8 cellular contexts compared by ENCODE assay signal in the genomic region with DNA sequence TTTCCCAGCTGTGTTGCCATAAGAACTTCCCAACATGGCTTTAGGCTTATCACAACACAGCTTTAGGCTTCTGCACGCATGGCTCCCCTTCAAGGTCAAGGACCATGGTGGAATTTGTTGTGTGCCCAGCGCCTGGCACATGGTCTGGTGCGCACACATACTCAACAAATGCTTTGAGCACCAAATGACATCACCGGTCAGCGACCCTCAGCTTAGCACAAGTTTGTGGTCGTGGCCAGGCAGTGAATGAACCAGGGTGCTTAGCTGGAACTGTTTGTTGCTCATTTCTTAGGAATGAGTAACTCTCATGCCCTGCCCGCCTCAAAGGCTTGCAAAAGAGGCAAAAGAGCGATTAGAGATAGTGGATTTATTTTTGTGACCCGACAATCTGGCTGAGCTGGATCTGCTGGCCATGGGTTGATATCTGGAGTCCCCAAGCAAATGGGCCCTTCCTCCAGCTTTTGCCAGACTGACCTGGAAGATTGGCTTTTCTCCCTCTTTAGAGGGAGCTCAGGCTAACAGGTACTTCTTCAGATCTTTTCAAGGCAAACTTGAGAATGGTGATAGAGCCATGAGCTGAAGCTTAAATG. TPM values are rescaled to one million over a fixed set of nuclear protein-coding genes. Genes with fewer than 3 reads are reported as not detected.
A peak's percentile ranks its signal among the peaks of the same experiment; 100 is the strongest.
DNase-seq lines count a peak whose midpoint lies in the region; ATAC-seq and TF ChIP-seq lines count a peak whose summit lies in the region.

No MANE protein-coding gene starts in this region.

- DNase-seq in EL (peak; percentile 99), SJCRH30 (peak; percentile 15 to 32), fibroblast of mammary gland (ENCODE audit: low read depth) (peak; percentile 90), renal cortical epithelial cell (ENCODE audit: low read depth) (peak; percentile 99), cerebellum (ENCODE audit: low spot score) (no peak)
- DNase-seq in stimulated activated naive CD8-positive, alpha-beta T cell treated with anti-CD3 and anti-CD28 coated beads, Interleukin-15, amount 100 ng/mL, for 72 hours = no peak

- H3K4me3 Mint-ChIP-seq in stimulated activated naive CD8-positive, alpha-beta T cell treated with anti-CD3 and anti-CD28 coated beads, Interleukin-15, amount 100 ng/mL, for 72 hours = no peak overlapping the region

- H3K27ac Mint-ChIP-seq in stimulated activated naive CD8-positive, alpha-beta T cell treated with anti-CD3 and anti-CD28 coated beads, Interleukin-15, amount 100 ng/mL, for 72 hours = no peak overlapping the region

- no peaks in the 10 kb centered on the region for H3K36me3 ChIP-seq in SJCRH30

- no peak for ATAC-seq in stimulated activated naive CD8-positive, alpha-beta T cell treated with anti-CD3 and anti-CD28 coated beads, Interleukin-15, amount 100 ng/mL, for 72 hours
- ATAC-seq in GM19023 (IDR thresholded peaks at IDR 0.05; ENCODE audit: unreplicated experiment) = no peak
- ATAC-seq in GM19351 (IDR thresholded peaks at IDR 0.05; ENCODE audit: unreplicated experiment) = no peak

- H3K27ac ChIP-seq in SJCRH30 = peak overlapping the region; percentile 33

- H3K9me3 ChIP-seq in SJCRH30 (replicated peaks) = no peaks in the 10 kb centered on the region

- H3K4me3 ChIP-seq in SJCRH30 (no peak overlapping the region), fibroblast of mammary gland (ENCODE audit: control insufficient read depth, low read depth, low read length) (no peak overlapping the region)

- H3K4me1 ChIP-seq in SJCRH30 = peaks cover 32% of the 10 kb centered on the region

- no peaks in the 10 kb centered on the region for H3K9me3 Mint-ChIP-seq in stimulated activated naive CD8-positive, alpha-beta T cell treated with anti-CD3 and anti-CD28 coated beads, Interleukin-15, amount 100 ng/mL, for 72 hours

- H3K4me1 Mint-ChIP-seq in stimulated activated naive CD8-positive, alpha-beta T cell treated with anti-CD3 and anti-CD28 coated beads, Interleukin-15, amount 100 ng/mL, for 72 hours = peaks cover 62% of the 10 kb centered on the region

- H3K27me3 ChIP-seq in SJCRH30 = no peaks in the 10 kb centered on the region

- no peaks in the 10 kb centered on the region for H3K27me3 Mint-ChIP-seq in stimulated activated naive CD8-positive, alpha-beta T cell treated with anti-CD3 and anti-CD28 coated beads, Interleukin-15, amount 100 ng/mL, for 72 hours

- no peak for TF ChIP-seq CTCF in fibroblast of mammary gland (conservative IDR thresholded peaks at IDR 0.05; ENCODE audit: control insufficient read depth, insufficient read depth, low read depth, low read length)

RNA-seq across cellular contexts. Expression of a gene that starts 58.9 kb away (rescaled TPM):
- total RNA-seq in SJCRH30 (2014; rRNA removed; shearing (Covaris generic)) = 10.0 and 10.8 TPM in 2 replicates
- total RNA-seq in renal cortical epithelial cell = 42.0 and 88.9 TPM in 2 replicates
- 17.4 TPM for total RNA-seq in cerebellum

Comparison
In these comparisons a context has a peak if more than half of its experiments do, and no peak if none do; other contexts are left out.
1. DNase-seq: peak in EL (single experiment), SJCRH30 (2 of 2), fibroblast of mammary gland (single experiment) and renal cortical epithelial cell (single experiment); none in stimulated activated naive CD8-positive, alpha-beta T cell treated with anti-CD3 and anti-CD28 coated beads, Interleukin-15, amount 100 ng/mL, for 72 hours (0 of 2) and cerebellum (single experiment).